Comparison of ENCODE assay signal across 15 cellular contexts in genomic region chr3:157099337-157100078, GRCh38.
DNase-seq lines count a peak whose midpoint lies in the region; ATAC-seq, FAIRE-seq and TF ChIP-seq lines count a peak whose summit lies in the region.
"Had no signal": no experiment of that assay in that cellular context is flagged by ENCODE, and none has a peak within 500 bp of the region (broad histone marks: within the 10 kb centered on the region; RNA-seq: fewer than 3 reads in every experiment).

No MANE protein-coding gene starts in this region.

- H3K4me3 Mint-ChIP-seq in endodermal cell = no peak overlapping the region
- H3K4me3 Mint-ChIP-seq: B cell, T-cell had no signal

- H3K9me3 Mint-ChIP-seq in endodermal cell = no peaks in the 10 kb centered on the region
- H3K9me3 Mint-ChIP-seq: T-cell had no signal

- CTCF ChIA-PET in HepG2 (lab: Yijun Ruan, JAX; ENCODE audit: low intra/inter-chr PET ratio, low total read pairs) = no interaction called here

- TF ChIP-seq CTCF in liver (IDR thresholded peaks at IDR 0.05; ENCODE audit: low read depth, low read length, missing input control) (no peak), HepG2 (CRISPR knock-in tag; IDR thresholded peaks at IDR 0.05) (no peak), endodermal cell (conservative IDR thresholded peaks at IDR 0.05) (no peak), vagina (IDR thresholded peaks at IDR 0.05) (no peak)

- POLR2A ChIA-PET in HepG2 (lab: Yijun Ruan, JAX) = interaction anchor here (2.9 kb wide), 1 partner anchor 11 kb away, joined by 10 read pairs; no protein-coding TSS in a partner anchor

- H3K27me3 Mint-ChIP-seq in endodermal cell (ENCODE audit: insufficient read depth) = peaks cover 2% of the 10 kb centered on the region

- H3K79me2 ChIP-seq in HepG2 (ENCODE audit: insufficient read depth, low read length) = no peaks in the 10 kb centered on the region

- TF ChIP-seq POLR2A in HepG2 (IDR thresholded peaks at IDR 0.05; ENCODE audit: insufficient read depth in 1 of 2, low read depth in 2 of 2, low read length in 2 of 2) = no peak
- no peak for TF ChIP-seq POLR2A in vagina (IDR thresholded peaks at IDR 0.05)

- TF ChIP-seq EP300 in HepG2 (IDR thresholded peaks at IDR 0.05; ENCODE audit: low read depth in 2 of 2, low read length in 2 of 2) = no peak
- TF ChIP-seq EP300 in HepG2 (CRISPR knock-in tag; IDR thresholded peaks at IDR 0.05; ENCODE audit: borderline replicate concordance) = no peak

- H3K4me1 Mint-ChIP-seq in endodermal cell = peaks cover 12% of the 10 kb centered on the region

- intact Hi-C loops in HepG2 (cut with micrococcal nuclease; ENCODE audit: unreplicated experiment) (no loop called here), vagina (cut with DNase I) (no loop called here)

- H3K4me2 ChIP-seq in HepG2 (ENCODE audit: low read depth, low read length) = no peak overlapping the region

- BruUV-seq in HepG2 (replicated peaks; lab: Mats Ljungman, UMichigan) = no TSS peak

- H3K27me3 ChIP-seq in liver (ENCODE audit: control insufficient read depth in 4 of 4, insufficient read depth in 4 of 4, low read length in 3 of 4) (no peaks in the 10 kb centered on the region), HepG2 (ENCODE audit: control insufficient read depth in 1 of 2, insufficient read depth in 2 of 2, low read length in 2 of 2) (no peaks in the 10 kb centered on the region), endodermal cell (ENCODE audit: control insufficient read depth, insufficient read depth, low read length, poor library complexity, severe bottlenecking) (no peaks in the 10 kb centered on the region), vagina (no peaks in the 10 kb centered on the region)

- TF ChIP-seq RAD21 in liver (IDR thresholded peaks at IDR 0.05) = no peak
- TF ChIP-seq RAD21 in HepG2 (CRISPR knock-in tag; IDR thresholded peaks at IDR 0.05) = no peak

- no peaks in the 10 kb centered on the region for H3K4me1 ChIP-seq in liver (ENCODE audit: control insufficient read depth in 4 of 4, insufficient read depth in 4 of 4, low read length in 3 of 4)
- peaks cover 45% of the 10 kb centered on the region for H3K4me1 ChIP-seq in HepG2 (ENCODE audit: insufficient read depth, low read length)
- peaks cover 13% of the 10 kb centered on the region for H3K4me1 ChIP-seq in endodermal cell (ENCODE audit: control insufficient read depth, insufficient read depth, low read length)
- H3K4me1 ChIP-seq in vagina = peaks cover 18% of the 10 kb centered on the region

- H2AFZ ChIP-seq in HepG2 (ENCODE audit: low read length) = no peak overlapping the region

- H3K36me3 ChIP-seq in liver (ENCODE audit: control insufficient read depth in 4 of 4, insufficient read depth in 3 of 4, low read depth in 1 of 4, low read length in 3 of 4) = no peaks in the 10 kb centered on the region
- no peaks in the 10 kb centered on the region for H3K36me3 ChIP-seq in HepG2 (replicated peaks in 1 of 2; ENCODE audit: control insufficient read depth in 1 of 2, insufficient read depth in 2 of 2, low read length in 2 of 2)
- no peaks in the 10 kb centered on the region for H3K36me3 ChIP-seq in endodermal cell (ENCODE audit: control insufficient read depth, insufficient read depth, low read length)
- H3K36me3 ChIP-seq in vagina = no peaks in the 10 kb centered on the region
- H3K36me3 ChIP-seq: neutrophil, thoracic aorta had no signal

- no peaks in the 10 kb centered on the region for H4K20me1 ChIP-seq in HepG2 (ENCODE audit: insufficient read depth, low read length)

- H3K27ac ChIP-seq in liver (ENCODE audit: low read depth in 1 of 2, low read length in 2 of 2) = no peak overlapping the region
- no peak overlapping the region for H3K27ac ChIP-seq in HepG2 (ENCODE audit: extremely low read length, insufficient read depth, low read length)
- H3K27ac ChIP-seq in endodermal cell (ENCODE audit: low read depth, low read length) = no peak overlapping the region
- peak overlapping the region; percentile 52 for H3K27ac ChIP-seq in vagina
- H3K27ac ChIP-seq: neutrophil, thoracic aorta had no signal

- ATAC-seq in HepG2 (no peak), GM18511 (IDR thresholded peaks at IDR 0.05; ENCODE audit: unreplicated experiment) (no peak)
- ATAC-seq: T-cell had no signal

- H3K9me3 ChIP-seq in liver (ENCODE audit: control insufficient read depth in 4 of 4, low read length in 3 of 4) (no peaks in the 10 kb centered on the region), HepG2 (ENCODE audit: low read length) (no peaks in the 10 kb centered on the region), endodermal cell (ENCODE audit: control insufficient read depth, low read length) (no peaks in the 10 kb centered on the region), vagina (no peaks in the 10 kb centered on the region)
- H3K9me3 ChIP-seq: neutrophil, thoracic aorta had no signal

- in situ Hi-C loops in HepG2 (cut with HindIII; ENCODE audit: extremely low pct_ligation_motif_present, low pct_unique_long_range_greater_than_20kb) = no loop called here
- in situ Hi-C loops in KBM-7 (cut with MboI; ENCODE audit: low pct_unique_long_range_greater_than_20kb, low sequenced_read_pairs) = loop anchor here (25.0 kb wide), 1 partner anchor 562 kb away; no protein-coding TSS in a partner anchor

- H3K36me3 Mint-ChIP-seq in endodermal cell (ENCODE audit: low read depth) = no peaks in the 10 kb centered on the region
- H3K36me3 Mint-ChIP-seq: T-cell had no signal

- H3K4me3 ChIP-seq in liver (ENCODE audit: low read depth in 1 of 3, low read length in 3 of 3) (no peak overlapping the region), HepG2 (replicated peaks in 1 of 3; ENCODE audit: insufficient read depth in 1 of 3, low read depth in 2 of 3, low read length in 3 of 3) (no peak overlapping the region), endodermal cell (ENCODE audit: low read length) (no peak overlapping the region), vagina (no peak overlapping the region)
- H3K4me3 ChIP-seq: thoracic aorta had no signal

- H3K9ac ChIP-seq in liver (ENCODE audit: low read depth in 1 of 2, low read length in 2 of 2) = no peak overlapping the region
- no peak overlapping the region for H3K9ac ChIP-seq in HepG2 (ENCODE audit: insufficient read depth, low read depth, low read length)
- H3K9ac ChIP-seq in endodermal cell (ENCODE audit: extremely low read depth, low read length, poor library complexity, severe bottlenecking) = no peak overlapping the region

- 84% methylated on average over 10 of the region's 10 CpGs for WGBS in liver
- 93% methylated on average over 6 of the region's 10 CpGs for WGBS in HepG2 (ENCODE audit: low lambda C conversion rate)
- WGBS in endodermal cell (ENCODE audit: insufficient coverage in 1 of 2, insufficient read length in 1 of 2), 2 experiments = 94 to 96% methylated on average over 8 to 10 of the region's 10 CpGs

- FAIRE-seq in HepG2 (lab: Jason Lieb, UNC) = no peak

- no peak for DNase-seq in HepG2 (ENCODE audit: low spot score)
- DNase-seq in endodermal cell = no peak
- DNase-seq in nucleus accumbens (lab: John Stamatoyannopoulos, UW) = peak in 29 of 56 donors; percentile 10 to 79 (median 42)
- peak in 1 of 2 donors; percentile 86 for DNase-seq in vagina (ENCODE audit: extremely low spot score in 2 of 2)
- DNase-seq in ecto neural progenitor cell (ENCODE audit: low spot score) = no peak
- DNase-seq in KBM-7 = no peak
- DNase-seq: activated CD8-positive, alpha-beta memory T cell treated with anti-CD3 and anti-CD28 coated beads for 24 hours; kidney glomerular epithelial cell; NCI-H1694 treated with DMSO at 0.1 percent for 48 hours; T-cell had no signal

- H3K27ac Mint-ChIP-seq in endodermal cell = peak overlapping the region; percentile 20
- H3K27ac Mint-ChIP-seq: B cell, T-cell had no signal

TF ChIP-seq in liver, 16 proteins besides CTCF, POLR2A, EP300 and RAD21:
- no peak for TF ChIP-seq HNF4A (conservative IDR thresholded peaks at IDR 0.05)
- TF ChIP-seq NR2F2 (IDR thresholded peaks at IDR 0.05) = peak; percentile 27

TF ChIP-seq in HepG2, 621 proteins besides CTCF, POLR2A, EP300 and RAD21:
- TF ChIP-seq RBAK (CRISPR knock-in tag; IDR thresholded peaks at IDR 0.05) = no peak
- no peak for TF ChIP-seq PITX1 (CRISPR knock-in tag; IDR thresholded peaks at IDR 0.05)
- TF ChIP-seq ZHX1 (CRISPR knock-in tag; IDR thresholded peaks at IDR 0.05; ENCODE audit: low read depth) = no peak
- TF ChIP-seq ZNF383 (CRISPR knock-in tag; IDR thresholded peaks at IDR 0.05; ENCODE audit: borderline replicate concordance) = no peak

Comparison
In these comparisons a context has a peak if more than half of its experiments do, and no peak if none do; other contexts are left out.
1. DNase-seq: peak in nucleus accumbens (29 of 56); none in HepG2 (single experiment), endodermal cell (single experiment), ecto neural progenitor cell (single experiment) and KBM-7 (single experiment).